Comparison of ENCODE assay signal across 8 cellular contexts in the genomic region with DNA sequence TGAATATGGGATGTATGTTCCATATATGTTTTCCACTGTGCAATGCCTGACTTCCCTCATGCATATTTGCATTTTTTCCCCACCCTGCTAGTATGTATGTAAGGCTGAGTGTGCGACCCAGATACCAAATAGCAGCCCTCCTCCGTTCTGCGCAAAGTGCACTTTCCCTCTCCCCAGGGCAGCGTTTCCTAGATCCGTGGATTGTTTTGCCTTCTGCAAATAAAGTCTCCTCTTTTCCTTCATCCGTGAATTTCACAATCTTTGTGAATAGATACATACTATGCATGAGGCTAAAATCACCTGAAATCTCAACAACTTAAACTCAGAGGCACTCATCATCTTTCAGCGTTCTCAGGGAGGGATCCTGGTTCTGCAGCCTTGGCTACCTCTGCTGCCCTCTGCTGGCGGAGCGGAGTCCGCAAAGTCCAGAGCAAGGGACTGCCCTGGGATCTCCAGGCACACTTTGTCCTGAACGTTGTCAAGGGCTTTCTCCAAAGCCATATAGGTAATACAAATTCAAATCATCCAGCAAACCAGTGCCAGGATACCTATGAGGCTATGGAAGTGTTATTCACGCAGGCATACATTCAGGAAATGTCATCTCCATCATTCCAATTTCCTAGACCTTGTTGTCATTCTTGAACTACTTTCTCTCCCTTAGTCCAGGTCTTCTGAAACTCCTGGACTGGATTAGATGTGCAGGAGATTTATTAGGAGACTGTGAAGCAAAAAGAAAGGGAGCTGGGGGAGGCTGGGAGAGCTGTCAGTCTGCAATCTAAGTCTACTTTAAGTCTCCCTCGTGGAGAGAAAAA. TPM values are rescaled to one million over a fixed set of nuclear protein-coding genes. Genes with fewer than 3 reads are reported as not detected.
DNase-seq lines count a peak whose midpoint lies in the region; ATAC-seq, FAIRE-seq and TF ChIP-seq lines count a peak whose summit lies in the region.

No MANE protein-coding gene starts in this region.

- ATAC-seq in HG02852 (IDR thresholded peaks at IDR 0.05; ENCODE audit: unreplicated experiment) (peak; percentile 95), lung (ENCODE audit: insufficient read depth, low FRiP score) (no peak)

- H3K36me3 ChIP-seq in lung (ENCODE audit: control insufficient read depth in 2 of 2, insufficient read depth in 2 of 2, low read length in 2 of 2), result no peaks in the 10 kb centered on the region

- in situ Hi-C loops in ACHN (cut with HindIII; ENCODE audit: low pct_ligation_motif_present, low pct_unique_long_range_greater_than_20kb, low sequenced_read_pairs), result no loop called here

- DNase-seq in ACHN, result peak; percentile 56
- DNase-seq in GM12892 (ENCODE audit: insufficient read length), result peak; percentile 41
- DNase-seq in NCI-H2107 treated with DMSO at 0.1 percent for 48 hours (lab: John Stamatoyannopoulos, UW; ENCODE audit: unreplicated experiment), result peak; percentile 23
- peak; percentile 85 for DNase-seq in activated CD4-positive, alpha-beta T cell treated with anti-CD3 and anti-CD28 coated beads for 48 hours
- DNase-seq in dedifferentiated amniotic fluid mesenchymal stem cell (ENCODE audit: extremely low spot score), result peak; percentile 59
- peak; percentile 67 for DNase-seq in lung (ENCODE audit: low spot score)
- peak; percentile 40 for DNase-seq in stimulated activated CD8-positive, alpha-beta memory T cell treated with anti-CD3 and anti-CD28 coated beads, Interleukin-12 subunit alpha, Interleukin-12 subunit beta, amount 100 ng/mL, for 24 hours (ENCODE audit: extremely low read depth)

- H3K4me1 ChIP-seq in lung (ENCODE audit: control insufficient read depth in 2 of 2, insufficient read depth in 2 of 2, low read length in 2 of 2), result no peaks in the 10 kb centered on the region

- TF ChIP-seq CTCF in lung (IDR thresholded peaks at IDR 0.05; ENCODE audit: control extremely low read depth, extremely low read depth), result peak; percentile 76

- no peaks in the 10 kb centered on the region for H3K27me3 ChIP-seq in lung (ENCODE audit: control insufficient read depth, insufficient read depth)

- peak; percentile 97 for FAIRE-seq in GM12892 (lab: Jason Lieb, UNC)

- H3K27ac ChIP-seq in lung (ENCODE audit: low read depth in 1 of 2, low read length in 1 of 2), result no peak overlapping the region

- no peaks in the 10 kb centered on the region for H3K9me3 ChIP-seq in lung (ENCODE audit: control insufficient read depth in 2 of 2, insufficient read depth in 1 of 2, low read length in 1 of 2)

- 40% methylated on average over 13 of the region's 13 CpGs for WGBS in lung, 2 donors

- no peak overlapping the region for H3K4me3 ChIP-seq in lung

- no peak for TF ChIP-seq POLR2A in GM12892 (IDR thresholded peaks at IDR 0.05; ENCODE audit: low read depth, low read length)

RNA-seq across cellular contexts. Expression of a gene that starts 53.1 kb away (rescaled TPM):
- polyA plus RNA-seq in GM12892 (2012; ENCODE audit: missing spikeins), result 0.87 TPM
- total RNA-seq in lung, result 1 to 10 TPM; 1.3 to 2.0 TPM
- under 1 TPM; 0.28 to 0.80 TPM for polyA plus RNA-seq in lung

RNA-seq across cellular contexts. Expression of a gene that starts 56.2 kb away (rescaled TPM):
- not detected for polyA plus RNA-seq in GM12892 (2012; ENCODE audit: missing spikeins)
- not detected for total RNA-seq in lung
- polyA plus RNA-seq in lung, result not detected

Comparison
In these comparisons a context has a peak if more than half of its experiments do, and no peak if none do; other contexts are left out.
1. DNase-seq: peak in every context shown above with its lines; median percentile 85 in activated CD4-positive, alpha-beta T cell treated with anti-CD3 and anti-CD28 coated beads for 48 hours; 67 in lung; 59 in dedifferentiated amniotic fluid mesenchymal stem cell; 56 in ACHN; 41 in GM12892; 40 in stimulated activated CD8-positive, alpha-beta memory T cell treated with anti-CD3 and anti-CD28 coated beads, Interleukin-12 subunit alpha, Interleukin-12 subunit beta, amount 100 ng/mL, for 24 hours; 23 in NCI-H2107 treated with DMSO at 0.1 percent for 48 hours.